In the genomic region with DNA sequence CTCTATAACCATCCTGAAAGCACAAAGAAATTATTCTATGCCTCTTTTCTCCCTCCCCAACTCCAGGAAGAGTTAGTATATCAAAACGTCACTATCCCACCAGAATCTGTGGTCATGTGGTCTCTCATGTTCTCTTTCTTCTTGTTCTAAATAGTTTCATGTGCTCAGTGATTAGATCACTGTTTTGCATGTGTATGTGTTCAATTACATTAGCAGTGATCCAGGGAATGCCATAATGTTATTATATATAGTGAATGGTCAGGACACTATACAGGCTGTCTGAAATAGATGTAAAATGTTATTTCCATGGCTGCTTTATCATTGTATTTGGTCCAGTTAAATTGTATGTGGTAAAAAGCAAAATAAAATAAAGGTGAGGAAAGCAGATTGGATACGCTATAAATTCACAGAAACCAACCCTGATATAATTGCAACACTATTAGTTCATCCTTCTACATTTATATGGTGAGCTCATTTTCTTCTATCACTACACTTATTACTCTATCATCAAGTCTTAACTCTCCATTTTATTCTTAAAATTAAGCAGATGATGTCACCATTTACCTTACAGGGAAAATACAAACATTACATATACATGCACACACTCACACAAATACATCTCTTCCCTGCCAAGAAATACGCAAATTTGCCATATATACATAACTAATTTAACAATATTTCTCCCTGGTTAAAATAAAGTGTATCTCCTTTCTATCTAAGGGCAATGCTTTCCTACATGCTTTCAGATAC, we compare ENCODE assay signal across 2 cellular contexts.
TF ChIP-seq lines count a peak whose summit lies in the region.

No MANE protein-coding gene starts in this region.

TF ChIP-seq in HepG2, 621 proteins besides CTCF, POLR2A, EP300 and RAD21 (continued from another document):
- TF ChIP-seq, protein P1, sequence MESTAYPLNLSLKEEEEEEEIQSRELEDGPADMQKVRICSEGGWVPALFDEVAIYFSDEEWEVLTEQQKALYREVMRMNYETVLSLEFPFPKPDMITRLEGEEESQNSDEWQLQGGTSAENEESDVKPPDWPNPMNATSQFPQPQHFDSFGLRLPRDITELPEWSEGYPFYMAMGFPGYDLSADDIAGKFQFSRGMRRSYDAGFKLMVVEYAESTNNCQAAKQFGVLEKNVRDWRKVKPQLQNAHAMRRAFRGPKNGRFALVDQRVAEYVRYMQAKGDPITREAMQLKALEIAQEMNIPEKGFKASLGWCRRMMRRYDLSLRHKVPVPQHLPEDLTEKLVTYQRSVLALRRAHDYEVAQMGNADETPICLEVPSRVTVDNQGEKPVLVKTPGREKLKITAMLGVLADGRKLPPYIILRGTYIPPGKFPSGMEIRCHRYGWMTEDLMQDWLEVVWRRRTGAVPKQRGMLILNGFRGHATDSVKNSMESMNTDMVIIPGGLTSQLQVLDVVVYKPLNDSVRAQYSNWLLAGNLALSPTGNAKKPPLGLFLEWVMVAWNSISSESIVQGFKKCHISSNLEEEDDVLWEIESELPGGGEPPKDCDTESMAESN (CRISPR knock-in tag; conservative IDR thresholded peaks at IDR 0.05): no peak

TF ChIP-seq in SK-N-SH treated with all-trans-retinoic acid at 6 μM for 48 hours, 23 proteins besides CTCF, POLR2A, EP300 and RAD21 (continued from another document):
- TF ChIP-seq, protein P2, sequence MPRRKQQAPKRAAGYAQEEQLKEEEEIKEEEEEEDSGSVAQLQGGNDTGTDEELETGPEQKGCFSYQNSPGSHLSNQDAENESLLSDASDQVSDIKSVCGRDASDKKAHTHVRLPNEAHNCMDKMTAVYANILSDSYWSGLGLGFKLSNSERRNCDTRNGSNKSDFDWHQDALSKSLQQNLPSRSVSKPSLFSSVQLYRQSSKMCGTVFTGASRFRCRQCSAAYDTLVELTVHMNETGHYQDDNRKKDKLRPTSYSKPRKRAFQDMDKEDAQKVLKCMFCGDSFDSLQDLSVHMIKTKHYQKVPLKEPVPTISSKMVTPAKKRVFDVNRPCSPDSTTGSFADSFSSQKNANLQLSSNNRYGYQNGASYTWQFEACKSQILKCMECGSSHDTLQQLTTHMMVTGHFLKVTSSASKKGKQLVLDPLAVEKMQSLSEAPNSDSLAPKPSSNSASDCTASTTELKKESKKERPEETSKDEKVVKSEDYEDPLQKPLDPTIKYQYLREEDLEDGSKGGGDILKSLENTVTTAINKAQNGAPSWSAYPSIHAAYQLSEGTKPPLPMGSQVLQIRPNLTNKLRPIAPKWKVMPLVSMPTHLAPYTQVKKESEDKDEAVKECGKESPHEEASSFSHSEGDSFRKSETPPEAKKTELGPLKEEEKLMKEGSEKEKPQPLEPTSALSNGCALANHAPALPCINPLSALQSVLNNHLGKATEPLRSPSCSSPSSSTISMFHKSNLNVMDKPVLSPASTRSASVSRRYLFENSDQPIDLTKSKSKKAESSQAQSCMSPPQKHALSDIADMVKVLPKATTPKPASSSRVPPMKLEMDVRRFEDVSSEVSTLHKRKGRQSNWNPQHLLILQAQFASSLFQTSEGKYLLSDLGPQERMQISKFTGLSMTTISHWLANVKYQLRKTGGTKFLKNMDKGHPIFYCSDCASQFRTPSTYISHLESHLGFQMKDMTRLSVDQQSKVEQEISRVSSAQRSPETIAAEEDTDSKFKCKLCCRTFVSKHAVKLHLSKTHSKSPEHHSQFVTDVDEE (CRISPR knock-in tag; IDR thresholded peaks at IDR 0.05): peak; percentile 56; the same call in 1 of the 2 replicates
- TF ChIP-seq ZNF565 (CRISPR knock-in tag; conservative IDR thresholded peaks at IDR 0.05; ENCODE audit: low read depth) (no peak), GLIS3 (CRISPR knock-in tag; IDR thresholded peaks at IDR 0.05) (no peak)
- TF ChIP-seq, protein P3, sequence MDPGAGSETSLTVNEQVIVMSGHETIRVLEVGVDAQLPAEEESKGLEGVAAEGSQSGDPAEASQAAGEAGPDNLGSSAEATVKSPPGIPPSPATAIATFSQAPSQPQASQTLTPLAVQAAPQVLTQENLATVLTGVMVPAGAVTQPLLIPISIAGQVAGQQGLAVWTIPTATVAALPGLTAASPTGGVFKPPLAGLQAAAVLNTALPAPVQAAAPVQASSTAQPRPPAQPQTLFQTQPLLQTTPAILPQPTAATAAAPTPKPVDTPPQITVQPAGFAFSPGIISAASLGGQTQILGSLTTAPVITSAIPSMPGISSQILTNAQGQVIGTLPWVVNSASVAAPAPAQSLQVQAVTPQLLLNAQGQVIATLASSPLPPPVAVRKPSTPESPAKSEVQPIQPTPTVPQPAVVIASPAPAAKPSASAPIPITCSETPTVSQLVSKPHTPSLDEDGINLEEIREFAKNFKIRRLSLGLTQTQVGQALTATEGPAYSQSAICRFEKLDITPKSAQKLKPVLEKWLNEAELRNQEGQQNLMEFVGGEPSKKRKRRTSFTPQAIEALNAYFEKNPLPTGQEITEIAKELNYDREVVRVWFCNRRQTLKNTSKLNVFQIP (CRISPR knock-in tag; IDR thresholded peaks at IDR 0.05; ENCODE audit: borderline replicate concordance, low read depth): no peak
- TF ChIP-seq, protein P4, sequence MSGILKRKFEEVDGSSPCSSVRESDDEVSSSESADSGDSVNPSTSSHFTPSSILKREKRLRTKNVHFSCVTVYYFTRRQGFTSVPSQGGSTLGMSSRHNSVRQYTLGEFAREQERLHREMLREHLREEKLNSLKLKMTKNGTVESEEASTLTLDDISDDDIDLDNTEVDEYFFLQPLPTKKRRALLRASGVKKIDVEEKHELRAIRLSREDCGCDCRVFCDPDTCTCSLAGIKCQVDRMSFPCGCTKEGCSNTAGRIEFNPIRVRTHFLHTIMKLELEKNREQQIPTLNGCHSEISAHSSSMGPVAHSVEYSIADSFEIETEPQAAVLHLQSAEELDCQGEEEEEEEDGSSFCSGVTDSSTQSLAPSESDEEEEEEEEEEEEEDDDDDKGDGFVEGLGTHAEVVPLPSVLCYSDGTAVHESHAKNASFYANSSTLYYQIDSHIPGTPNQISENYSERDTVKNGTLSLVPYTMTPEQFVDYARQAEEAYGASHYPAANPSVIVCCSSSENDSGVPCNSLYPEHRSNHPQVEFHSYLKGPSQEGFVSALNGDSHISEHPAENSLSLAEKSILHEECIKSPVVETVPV (CRISPR knock-in tag; IDR thresholded peaks at IDR 0.05): no peak
